30 cellular contexts compared by ENCODE assay signal in genomic region chr7:81877890-81878289, GRCh38.
"Had no signal": no experiment of that assay in that cellular context is flagged by ENCODE, and none has a peak within 500 bp of the region (broad histone marks: within the 10 kb centered on the region; RNA-seq: fewer than 3 reads in every experiment).

No MANE protein-coding gene starts in this region.

- FAIRE-seq: astrocyte, bronchial epithelial cell, endothelial cell of umbilical vein had no signal

- H3K27ac ChIP-seq: brain microvascular endothelial cell, coronary artery, epithelial cell of prostate, foreskin keratinocyte, gastrocnemius medialis, heart left ventricle, WERI-Rb-1 had no signal

- DNase-seq: activated B cell treated with CpG ODN at 0.5 μM for 24 hours; activated CD4-positive, alpha-beta T cell treated with anti-CD3 and anti-CD28 coated beads for 48 hours; activated CD4-positive, alpha-beta T cell treated with anti-CD3 and anti-CD28 coated beads, Interleukin-2, amount 50 U/mL, for 1 hour; activated CD4-positive, alpha-beta T cell treated with anti-CD3 and anti-CD28 coated beads, Interleukin-2, amount 50 U/mL, for 48 hours; activated CD8-positive, alpha-beta memory T cell treated with anti-CD3 and anti-CD28 coated beads for 24 hours; activated CD8-positive, alpha-beta T cell treated with anti-CD3 and anti-CD28 coated beads for 36 hours; activated effector memory CD4-positive, alpha-beta T cell treated with Interleukin-2 at 50 U/mL for 16 hours; activated gamma-delta T cell treated with Interleukin-2 at 50 U/mL for 16 hours; activated naive CD4-positive, alpha-beta T cell treated with anti-CD3 and anti-CD28 coated beads, Interleukin-2, amount 50 U/mL, for 16 hours; activated naive CD4-positive, alpha-beta T cell treated with Interleukin-2 at 50 U/mL for 16 hours; activated T-cell treated with anti-CD3 and anti-CD28 coated beads, Interleukin-2, amount 50 U/mL, for 4 hours; amniotic stem cell; anterior cingulate cortex; brain microvascular endothelial cell; effector CD4-positive, alpha-beta T cell; foreskin keratinocyte; gastrocnemius medialis; glutamatergic neuron; heart left ventricle; T-helper 17 cell; T1000; WERI-Rb-1 had no signal

- H3K4me1 ChIP-seq: foreskin keratinocyte, gastrocnemius medialis had no signal

- H3K36me3 ChIP-seq: brain microvascular endothelial cell, gastrocnemius medialis, heart left ventricle, WERI-Rb-1 had no signal

- H3K27me3 ChIP-seq: brain microvascular endothelial cell, foreskin keratinocyte, gastrocnemius medialis, heart left ventricle had no signal

- H3K4me3 ChIP-seq: coronary artery, gastrocnemius medialis, heart left ventricle had no signal

- H3K9me3 ChIP-seq: gastrocnemius medialis, heart left ventricle had no signal

- ATAC-seq: activated CD4-positive, CD25-positive, alpha-beta regulatory T cell treated with anti-CD3 and anti-CD28 coated beads, Interleukin-2, amount 50 U/mL, for 24 hours; activated CD8-positive, alpha-beta T cell treated with anti-CD3 and anti-CD28 coated beads for 36 hours; activated T-cell treated with anti-CD3 and anti-CD28 coated beads, Interleukin-2, amount 50 U/mL, for 4 hours; activated T-helper 17 cell treated with anti-CD3 and anti-CD28 coated beads, Interleukin-2, amount 50 U/mL, for 72 hours; esophagus mucosa; foreskin keratinocyte; gastrocnemius medialis; heart left ventricle; T-helper 17 cell had no signal
